Comparison of ENCODE assay signal across 9 cellular contexts in genomic region chr17:43556292-43556691, GRCh38. TPM values are rescaled to one million over a fixed set of nuclear protein-coding genes. Genes with fewer than 3 reads are reported as not detected.
A peak's percentile ranks its signal among the peaks of the same experiment; 100 is the strongest.
DNase-seq lines count a peak whose midpoint lies in the region; ATAC-seq and TF ChIP-seq lines count a peak whose summit lies in the region.
"Had no signal": no experiment of that assay in that cellular context is flagged by ENCODE, and none has a peak within 500 bp of the region (broad histone marks: within the 10 kb centered on the region; RNA-seq: fewer than 3 reads in every experiment).

No MANE protein-coding gene starts in this region.

- peak; percentile 84 for DNase-seq in ELR (ENCODE audit: low read depth)
- DNase-seq in M059J (ENCODE audit: low read depth): peak; percentile 84
- peak; percentile 79 for DNase-seq in colonic mucosa
- peak; percentile 87 for DNase-seq in posterior vena cava (ENCODE audit: low spot score)
- DNase-seq in activated T-cell treated with anti-CD3 and anti-CD28 coated beads, Interleukin-2, amount 50 U/mL, for 1 hour: no peak
- DNase-seq in T-helper 17 cell: no peak
- DNase-seq in anterior cingulate cortex (lab: John Stamatoyannopoulos, UW): no peak
- DNase-seq in activated T-helper 2 cell treated with anti-CD3 and anti-CD28 coated beads, Interferon-gamma antibody, Interleukin-2, Interleukin-4, amounts not matched to agents 10 μg/mL and 5 μg/mL and 100 μg/mL, durations not matched to agents 14 hours and 24 hours and 36 hours (ENCODE audit: low spot score): no peak
- DNase-seq: stimulated activated CD4-positive, alpha-beta T cell treated with anti-CD3 and anti-CD28 coated beads, Interleukin-4, amount 100 ng/mL, for 24 hours had no signal

- no peaks in the 10 kb centered on the region for H3K36me3 ChIP-seq in colonic mucosa

- intact Hi-C loops in colonic mucosa (cut with DNase I): no loop called here
- intact Hi-C loops in posterior vena cava (cut with DNase I): no loop called here
- intact Hi-C loops in activated T-helper 2 cell treated with anti-CD3 and anti-CD28 coated beads, Interferon-gamma antibody, Interleukin-2, Interleukin-4, amounts not matched to agents 10 μg/mL and 5 μg/mL and 100 μg/mL, durations not matched to agents 14 hours and 24 hours and 36 hours (cut with micrococcal nuclease): no loop called here

- peaks cover 40% of the 10 kb centered on the region for H3K27me3 Mint-ChIP-seq in T-helper 17 cell
- H3K27me3 Mint-ChIP-seq in activated T-helper 2 cell treated with anti-CD3 and anti-CD28 coated beads, Interferon-gamma antibody, Interleukin-2, Interleukin-4, amounts not matched to agents 10 μg/mL and 5 μg/mL and 100 μg/mL, durations not matched to agents 14 hours and 24 hours and 36 hours (ENCODE audit: low read depth): peaks cover 14% of the 10 kb centered on the region

- H3K36me3 Mint-ChIP-seq in T-helper 17 cell (ENCODE audit: low read depth): peaks cover 5% of the 10 kb centered on the region
- no peaks in the 10 kb centered on the region for H3K36me3 Mint-ChIP-seq in activated T-helper 2 cell treated with anti-CD3 and anti-CD28 coated beads, Interferon-gamma antibody, Interleukin-2, Interleukin-4, amounts not matched to agents 10 μg/mL and 5 μg/mL and 100 μg/mL, durations not matched to agents 14 hours and 24 hours and 36 hours (ENCODE audit: low read depth)

- H3K4me1 ChIP-seq in colonic mucosa: peaks cover 7% of the 10 kb centered on the region

- H3K9ac ChIP-seq in colonic mucosa (ENCODE audit: low read depth in 2 of 2, low read length in 2 of 2): no peak overlapping the region

- no peak overlapping the region for H3K27ac Mint-ChIP-seq in T-helper 17 cell
- no peak overlapping the region for H3K27ac Mint-ChIP-seq in activated T-helper 2 cell treated with anti-CD3 and anti-CD28 coated beads, Interferon-gamma antibody, Interleukin-2, Interleukin-4, amounts not matched to agents 10 μg/mL and 5 μg/mL and 100 μg/mL, durations not matched to agents 14 hours and 24 hours and 36 hours

- H3K9me3 ChIP-seq in colonic mucosa (no peaks in the 10 kb centered on the region), T-helper 17 cell (ENCODE audit: control insufficient read depth, low read length, poor library complexity, severe bottlenecking) (no peaks in the 10 kb centered on the region)

- ATAC-seq in T-helper 17 cell: no peak

- H3K4me3 Mint-ChIP-seq in T-helper 17 cell: no peak overlapping the region
- H3K4me3 Mint-ChIP-seq in activated T-helper 2 cell treated with anti-CD3 and anti-CD28 coated beads, Interferon-gamma antibody, Interleukin-2, Interleukin-4, amounts not matched to agents 10 μg/mL and 5 μg/mL and 100 μg/mL, durations not matched to agents 14 hours and 24 hours and 36 hours (ENCODE audit: low read depth): no peak overlapping the region

- H3K4me3 ChIP-seq in colonic mucosa: no peak overlapping the region

- no peaks in the 10 kb centered on the region for H3K4me1 Mint-ChIP-seq in T-helper 17 cell
- H3K4me1 Mint-ChIP-seq in activated T-helper 2 cell treated with anti-CD3 and anti-CD28 coated beads, Interferon-gamma antibody, Interleukin-2, Interleukin-4, amounts not matched to agents 10 μg/mL and 5 μg/mL and 100 μg/mL, durations not matched to agents 14 hours and 24 hours and 36 hours (ENCODE audit: low read depth): peaks cover 8% of the 10 kb centered on the region

- no peak for TF ChIP-seq CTCF in colonic mucosa (IDR thresholded peaks at IDR 0.05)

- H3K27me3 ChIP-seq in colonic mucosa: no peaks in the 10 kb centered on the region

- peak overlapping the region; percentile 2 for H3K27ac ChIP-seq in colonic mucosa

- no peaks in the 10 kb centered on the region for H3K9me3 Mint-ChIP-seq in activated T-helper 2 cell treated with anti-CD3 and anti-CD28 coated beads, Interferon-gamma antibody, Interleukin-2, Interleukin-4, amounts not matched to agents 10 μg/mL and 5 μg/mL and 100 μg/mL, durations not matched to agents 14 hours and 24 hours and 36 hours

RNA-seq across cellular contexts. Expression of gene ETV4, which starts 10.2 kb away (rescaled TPM):
- total RNA-seq in M059J (2014; rRNA removed; shearing (Covaris generic)): 4.2 and 6.9 TPM in 2 replicates
- total RNA-seq in colonic mucosa (1 to 10 TPM; 1.4 to 9.0 TPM), posterior vena cava (1 to 10 TPM in 1 of 2 donors, under 1 TPM in 1; 0.48 to 1.3 TPM), T-helper 17 cell (not detected)
- total RNA-seq in activated T-helper 2 cell treated with anti-CD3 and anti-CD28 coated beads, Interferon-gamma antibody, Interleukin-2, Interleukin-4, amounts not matched to agents 10 μg/mL and 5 μg/mL and 100 μg/mL, durations not matched to agents 14 hours and 24 hours and 36 hours: 11.0 and 12.8 TPM in 2 replicates

Comparison
In these comparisons a context has a peak if more than half of its experiments do, and no peak if none do; other contexts are left out.
1. DNase-seq: peak in ELR (single experiment), M059J (single experiment), colonic mucosa (single experiment) and posterior vena cava (single experiment); none in activated T-cell treated with anti-CD3 and anti-CD28 coated beads, Interleukin-2, amount 50 U/mL, for 1 hour (single experiment), T-helper 17 cell (0 of 3), anterior cingulate cortex (0 of 58) and activated T-helper 2 cell treated with anti-CD3 and anti-CD28 coated beads, Interferon-gamma antibody, Interleukin-2, Interleukin-4, amounts not matched to agents 10 μg/mL and 5 μg/mL and 100 μg/mL, durations not matched to agents 14 hours and 24 hours and 36 hours (single experiment).